1 cellular context compared by ENCODE assay signal in genomic region chr17:75154195-75155106, GRCh38.
A peak's percentile ranks its signal among the peaks of the same experiment; 100 is the strongest.
TF ChIP-seq lines count a peak whose summit lies in the region.

Gene JPT1, minus strand, starts transcription at chr17:75154512. Its CDS starts 115 bp downstream, at chr17:75154397.

TF ChIP-seq in HepG2, 621 proteins besides CTCF, POLR2A, EP300 and RAD21 (continued from another document and continues in another):
- TF ChIP-seq SNAPC2 (CRISPR knock-in tag; IDR thresholded peaks at IDR 0.05), result peak; percentile 75
- TF ChIP-seq PRDM10 (CRISPR knock-in tag; IDR thresholded peaks at IDR 0.05; ENCODE audit: low read depth), result 0 out of 2 replicates have a peak, but pooled peaks have one; percentile 34
- peak; percentile 95 for TF ChIP-seq HOMEZ (CRISPR knock-in tag; IDR thresholded peaks at IDR 0.05; ENCODE audit: low read depth)
- peak; percentile 90; the same call in 1 of the 2 replicates for TF ChIP-seq SIN3A (IDR thresholded peaks at IDR 0.05; ENCODE audit: borderline replicate concordance, low read depth, low read length)
- no peak for TF ChIP-seq ZNF75D (CRISPR knock-in tag; IDR thresholded peaks at IDR 0.05; ENCODE audit: borderline replicate concordance)
- no peak for TF ChIP-seq MTA3 (CRISPR knock-in tag; IDR thresholded peaks at IDR 0.05)
- peak; percentile 93 for TF ChIP-seq IKZF4 (CRISPR knock-in tag; IDR thresholded peaks at IDR 0.05; ENCODE audit: borderline replicate concordance, low read depth, not compliant biosample characterization)
- no peak for TF ChIP-seq HDAC6 (IDR thresholded peaks at IDR 0.05; ENCODE audit: low read depth, low read length)
- no peak; the same call in 1 of the 2 replicates for TF ChIP-seq ONECUT2 (CRISPR knock-in tag; IDR thresholded peaks at IDR 0.05)
- TF ChIP-seq CCAR2 (optimal IDR thresholded peaks at IDR 0.05; ENCODE audit: low read depth, low read length), result no peak
- peak; percentile 96 for TF ChIP-seq ZNF451 (CRISPR knock-in tag; IDR thresholded peaks at IDR 0.05)
- TF ChIP-seq CCDC6 (CRISPR knock-in tag; IDR thresholded peaks at IDR 0.05), result no peak
- no peak for TF ChIP-seq PAWR (CRISPR knock-in tag; IDR thresholded peaks at IDR 0.05; ENCODE audit: borderline replicate concordance)
- TF ChIP-seq SAP130 (CRISPR knock-in tag; IDR thresholded peaks at IDR 0.05; ENCODE audit: low read depth), result peak; percentile 94
- peak in 1 of 2 experiments; percentile 60; a peak in 1 of 4 replicates for TF ChIP-seq ATF4 (CRISPR knock-in tag; IDR thresholded peaks at IDR 0.05)
- peak; percentile 83 for TF ChIP-seq GFI1 (CRISPR knock-in tag; IDR thresholded peaks at IDR 0.05; ENCODE audit: borderline replicate concordance)
- no peak for TF ChIP-seq ZBTB49 (CRISPR knock-in tag; IDR thresholded peaks at IDR 0.05; ENCODE audit: borderline replicate concordance)
- TF ChIP-seq ZSCAN22 (CRISPR knock-in tag; IDR thresholded peaks at IDR 0.05), result no peak
- no peak; the same call in 1 of the 2 replicates for TF ChIP-seq CBFB (CRISPR knock-in tag; IDR thresholded peaks at IDR 0.05)
- TF ChIP-seq MIXL1 (CRISPR knock-in tag; IDR thresholded peaks at IDR 0.05), result peak; percentile 59; the same call in 1 of the 2 replicates
- no peak for TF ChIP-seq GTF3A (CRISPR knock-in tag; conservative IDR thresholded peaks at IDR 0.05)
- no peak for TF ChIP-seq NFIC (IDR thresholded peaks at IDR 0.05; ENCODE audit: low read length)
- no peak for TF ChIP-seq ZNF7 (CRISPR knock-in tag; IDR thresholded peaks at IDR 0.05)
- no peak for TF ChIP-seq ZNF33A (CRISPR knock-in tag; IDR thresholded peaks at IDR 0.05; ENCODE audit: borderline replicate concordance)
- TF ChIP-seq ZNF816 (CRISPR knock-in tag; IDR thresholded peaks at IDR 0.05; ENCODE audit: borderline replicate concordance), result no peak
- 0 out of 2 replicates have a peak, but pooled peaks have one; percentile 18 for TF ChIP-seq HNRNPUL1 (IDR thresholded peaks at IDR 0.05; ENCODE audit: low read depth, low read length)
- no peak for TF ChIP-seq ZNF296 (CRISPR knock-in tag; conservative IDR thresholded peaks at IDR 0.05)
- TF ChIP-seq TMF1 (CRISPR knock-in tag; IDR thresholded peaks at IDR 0.05; ENCODE audit: low read depth), result peak; percentile 93; the same call in 1 of the 2 replicates
- no peak for TF ChIP-seq ZNF354B (CRISPR knock-in tag; IDR thresholded peaks at IDR 0.05)
- no peak for TF ChIP-seq ATM (IDR thresholded peaks at IDR 0.05; ENCODE audit: borderline replicate concordance)
- TF ChIP-seq ZNF350 (CRISPR knock-in tag; IDR thresholded peaks at IDR 0.05; ENCODE audit: borderline replicate concordance, low read depth), result peak; percentile 32; the same call in 1 of the 2 replicates
- TF ChIP-seq ZNF468 (CRISPR knock-in tag; IDR thresholded peaks at IDR 0.05), result 0 out of 2 replicates have a peak, but pooled peaks have one; percentile 76
- peak; percentile 78; the same call in 1 of the 2 replicates for TF ChIP-seq ZNF574 (CRISPR knock-in tag; IDR thresholded peaks at IDR 0.05)
- TF ChIP-seq FIP1L1 (IDR thresholded peaks at IDR 0.05; ENCODE audit: borderline replicate concordance, insufficient read depth, low read depth, low read length), result no peak
- peak; percentile 95 for TF ChIP-seq BORCS8-MEF2B (CRISPR knock-in tag; IDR thresholded peaks at IDR 0.05)
- peak; percentile 41; the same call in 1 of the 2 replicates for TF ChIP-seq ZNF572 (CRISPR knock-in tag; IDR thresholded peaks at IDR 0.05)
- TF ChIP-seq SP5 (CRISPR knock-in tag; IDR thresholded peaks at IDR 0.05; ENCODE audit: borderline replicate concordance, low read depth), result peak; percentile 26; the same call in 1 of the 2 replicates
- TF ChIP-seq PREB (CRISPR knock-in tag; IDR thresholded peaks at IDR 0.05), result no peak
- peak; percentile 72; the same call in 1 of the 2 replicates for TF ChIP-seq HNF1B (CRISPR knock-in tag; IDR thresholded peaks at IDR 0.05)
- TF ChIP-seq RAD51 (IDR thresholded peaks at IDR 0.05; ENCODE audit: borderline replicate concordance), result no peak
- no peak for TF ChIP-seq ZFP41 (CRISPR knock-in tag; IDR thresholded peaks at IDR 0.05; ENCODE audit: borderline replicate concordance)
- TF ChIP-seq ZNF496 (CRISPR knock-in tag; IDR thresholded peaks at IDR 0.05; ENCODE audit: insufficient replicate concordance), result no peak
- TF ChIP-seq ZSCAN30 (CRISPR knock-in tag; IDR thresholded peaks at IDR 0.05), result no peak
- peak; percentile 57; the same call in 1 of the 2 replicates for TF ChIP-seq ZFYVE20 (CRISPR knock-in tag; IDR thresholded peaks at IDR 0.05; ENCODE audit: borderline replicate concordance, low read depth)
- TF ChIP-seq TERF1 (CRISPR knock-in tag; IDR thresholded peaks at IDR 0.05), result no peak
- TF ChIP-seq CREM (IDR thresholded peaks at IDR 0.05), result peak; percentile 61
- TF ChIP-seq CREM (CRISPR knock-in tag; IDR thresholded peaks at IDR 0.05), result no peak
- TF ChIP-seq ZFAT (CRISPR knock-in tag; conservative IDR thresholded peaks at IDR 0.05), result no peak
- TF ChIP-seq ZNF790 (CRISPR knock-in tag; IDR thresholded peaks at IDR 0.05; ENCODE audit: borderline replicate concordance), result peak; percentile 88; the same call in 1 of the 2 replicates
- TF ChIP-seq YY1 (IDR thresholded peaks at IDR 0.05; ENCODE audit: insufficient read depth, insufficient replicate concordance, low read depth, low read length), result peak; percentile 82
- TF ChIP-seq CEBPB (IDR thresholded peaks at IDR 0.05; ENCODE audit: borderline replicate concordance, low read depth, low read length), result no peak
- TF ChIP-seq ZNF232 (CRISPR knock-in tag; IDR thresholded peaks at IDR 0.05; ENCODE audit: borderline replicate concordance), result peak; percentile 47; the same call in 1 of the 2 replicates
- peak; percentile 89 for TF ChIP-seq KAT8 (CRISPR knock-in tag; IDR thresholded peaks at IDR 0.05)
- peak; percentile 64; the same call in 1 of the 2 replicates for TF ChIP-seq ZNF558 (CRISPR knock-in tag; IDR thresholded peaks at IDR 0.05; ENCODE audit: borderline replicate concordance)
- no peak for TF ChIP-seq ZFP62 (CRISPR knock-in tag; IDR thresholded peaks at IDR 0.05)
- 0 out of 2 replicates have a peak, but pooled peaks have one; percentile 6 for TF ChIP-seq ZNF124 (CRISPR knock-in tag; IDR thresholded peaks at IDR 0.05)
- peak; percentile 36; the same call in 1 of the 2 replicates for TF ChIP-seq GABPA (IDR thresholded peaks at IDR 0.05; ENCODE audit: low read depth, low read length)
- peak; percentile 51 for TF ChIP-seq GABPA (CRISPR knock-in tag; IDR thresholded peaks at IDR 0.05; ENCODE audit: low read depth)
